Comparison of ENCODE assay signal across 12 cellular contexts in the genomic region with DNA sequence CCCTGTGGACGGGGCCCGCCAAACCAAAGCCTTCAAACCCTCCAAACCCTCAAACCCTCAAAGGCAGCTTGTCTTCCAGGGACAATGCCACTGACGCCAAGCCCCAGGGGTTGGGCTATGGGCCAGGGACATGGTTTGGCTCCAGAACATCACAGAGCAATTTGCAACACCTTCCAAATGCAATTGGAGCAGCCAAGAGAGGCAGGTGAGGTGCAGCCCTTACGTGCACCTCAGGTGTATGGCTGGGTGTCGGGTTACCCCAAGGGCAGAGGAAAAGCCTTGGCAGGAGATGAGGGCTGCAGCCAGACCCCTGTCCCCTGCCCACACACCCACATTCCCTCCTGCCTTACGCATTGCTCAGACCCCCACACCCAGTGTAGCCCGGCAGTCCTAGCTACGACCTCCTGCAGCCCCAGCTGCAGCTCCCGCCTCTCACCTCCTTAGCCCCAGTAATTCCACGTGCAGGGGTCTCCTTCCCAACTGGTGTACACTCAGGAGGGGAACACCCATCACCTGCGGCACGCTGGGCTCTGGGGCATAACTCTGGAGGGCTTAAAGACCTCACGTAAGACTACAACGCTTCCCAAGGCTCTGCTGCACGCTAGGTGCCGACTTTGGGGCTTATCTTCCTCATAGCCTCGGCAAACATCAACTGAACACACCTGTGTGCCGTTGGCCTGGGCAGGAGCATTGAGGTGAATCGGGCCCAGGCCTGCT.
DNase-seq lines count a peak whose midpoint lies in the region; ATAC-seq and TF ChIP-seq lines count a peak whose summit lies in the region.
"Had no signal": no experiment of that assay in that cellular context is flagged by ENCODE, and none has a peak within 500 bp of the region (broad histone marks: within the 10 kb centered on the region; RNA-seq: fewer than 3 reads in every experiment).

No MANE protein-coding gene starts in this region.

- CTCF ChIA-PET in RWPE1 (lab: Yijun Ruan, JAX), result interaction anchor here (1.4 kb wide), 1 partner anchor 64 kb away, joined by 6 read pairs; no protein-coding TSS in a partner anchor

- peak overlapping the region; percentile 100 for H3K27ac ChIP-seq in RWPE1
- H3K27ac ChIP-seq in suprapubic skin, result peak overlapping the region; percentile 96
- H3K27ac ChIP-seq: pancreas, SJSA1, uterus had no signal

- no peak for TF ChIP-seq CTCF in RWPE1 (conservative IDR thresholded peaks at IDR 0.05; ENCODE audit: low read depth)
- TF ChIP-seq CTCF in suprapubic skin (IDR thresholded peaks at IDR 0.05), result no peak

- H3K4me1 ChIP-seq in suprapubic skin, result peaks cover 35% of the 10 kb centered on the region
- H3K4me1 ChIP-seq: pancreas, uterus had no signal

- WGBS in suprapubic skin, result 18% methylated on average over 13 of the region's 19 CpGs

- H3K27me3 ChIP-seq in suprapubic skin, result no peaks in the 10 kb centered on the region
- H3K27me3 ChIP-seq: pancreas, SJSA1, uterus had no signal

- TF ChIP-seq EP300 in suprapubic skin (IDR thresholded peaks at IDR 0.05), result no peak

- POLR2A ChIA-PET in RWPE1 (lab: Yijun Ruan, JAX; ENCODE audit: low non-redundant PET), result no interaction called here

- H3K9me3 ChIP-seq in suprapubic skin, result no peaks in the 10 kb centered on the region
- H3K9me3 ChIP-seq: pancreas, SJSA1, uterus had no signal

- TF ChIP-seq POLR2A in suprapubic skin (IDR thresholded peaks at IDR 0.05), result no peak

- DNase-seq in NCI-H1105 treated with DMSO at 0.1 percent for 48 hours (lab: John Stamatoyannopoulos, UW) (peak; percentile 65), RWPE1 (ENCODE audit: low spot score) (no peak), iPS-NIHi11 (ENCODE audit: low spot score) (peak; percentile 40), suprapubic skin (ENCODE audit: low spot score in 2 of 2) (peak; percentile 82 to 85), NCI-H1930 (lab: John Stamatoyannopoulos, UW) (no peak), mesenteric fat pad (ENCODE audit: low spot score) (no peak)
- DNase-seq: activated naive CD8-positive, alpha-beta T cell treated with anti-CD3 and anti-CD28 coated beads for 36 hours; uterus had no signal

- H3K36me3 ChIP-seq in suprapubic skin, result no peaks in the 10 kb centered on the region
- H3K36me3 ChIP-seq: pancreas, SJSA1, uterus had no signal

- no peak overlapping the region for H3K4me3 ChIP-seq in suprapubic skin
- H3K4me3 ChIP-seq: pancreas, SJSA1, uterus had no signal

- no peak for ATAC-seq in HG03432 (IDR thresholded peaks at IDR 0.05; ENCODE audit: unreplicated experiment)
- no peak for ATAC-seq in HG02610 (IDR thresholded peaks at IDR 0.05; ENCODE audit: unreplicated experiment)

Comparison
In these comparisons a context has a peak if more than half of its experiments do, and no peak if none do; other contexts are left out.
1. DNase-seq: peak in NCI-H1105 treated with DMSO at 0.1 percent for 48 hours (single experiment), iPS-NIHi11 (single experiment) and suprapubic skin (2 of 2); none in RWPE1 (single experiment), NCI-H1930 (0 of 2) and mesenteric fat pad (single experiment).